ENCODE assay signal across 24 cellular contexts in genomic region chr9:98900725-98901124, GRCh38. TPM values are rescaled to one million over a fixed set of nuclear protein-coding genes. Genes with fewer than 3 reads are reported as not detected.
"Had no signal": no experiment of that assay in that cellular context is flagged by ENCODE, and none has a peak within 500 bp of the region (broad histone marks: within the 10 kb centered on the region; RNA-seq: fewer than 3 reads in every experiment).

No MANE protein-coding gene starts in this region.

- H3K4me1 ChIP-seq: left lung, lower lobe of right lung, right lobe of liver had no signal

- H3K4me3 Mint-ChIP-seq: activated CD4-positive, alpha-beta memory T cell treated with anti-CD3 and anti-CD28 coated beads, Interleukin-2, amount 10 ng/mL, durations not matched to agents 7 days and 5 days; activated CD4-positive, alpha-beta T cell treated with anti-CD3 and anti-CD28 coated beads, Interleukin-2, amount 10 ng/mL, durations not matched to agents 7 days and 5 days; activated T-cell treated with anti-CD3 and anti-CD28 coated beads, Interleukin-2, amount 50 U/mL, for 24 hours; activated T-helper 17 cell treated with anti-CD3 and anti-CD28 coated beads, Interleukin-2, amount 50 U/mL, for 72 hours; nephron; T-helper 17 cell; WTC11 had no signal

- H3K27ac ChIP-seq: left lung, lower lobe of right lung, right lobe of liver, tibial nerve had no signal

- H3K4me3 ChIP-seq: left lung, lower lobe of right lung, right lobe of liver, tibial nerve had no signal

- H3K27me3 Mint-ChIP-seq: progenitor cell of endocrine pancreas had no signal

- H3K9me3 Mint-ChIP-seq: activated CD4-positive, alpha-beta memory T cell treated with anti-CD3 and anti-CD28 coated beads, Interleukin-2, amount 10 ng/mL, durations not matched to agents 7 days and 5 days; activated CD4-positive, alpha-beta T cell treated with anti-CD3 and anti-CD28 coated beads, Interleukin-2, amount 10 ng/mL, durations not matched to agents 7 days and 5 days; activated T-helper 17 cell treated with anti-CD3 and anti-CD28 coated beads, Interleukin-2, amount 50 U/mL, for 72 hours had no signal

- H3K27ac Mint-ChIP-seq: activated CD4-positive, alpha-beta memory T cell treated with anti-CD3 and anti-CD28 coated beads, Interleukin-2, amount 10 ng/mL, durations not matched to agents 7 days and 5 days; activated CD4-positive, alpha-beta T cell treated with anti-CD3 and anti-CD28 coated beads, Interleukin-2, amount 10 ng/mL, durations not matched to agents 7 days and 5 days; activated T-cell treated with anti-CD3 and anti-CD28 coated beads, Interleukin-2, amount 50 U/mL, for 24 hours; activated T-helper 17 cell treated with anti-CD3 and anti-CD28 coated beads, Interleukin-2, amount 50 U/mL, for 72 hours; nephron; progenitor cell of endocrine pancreas; T-helper 17 cell; WTC11 had no signal

- ATAC-seq: activated T-helper 17 cell treated with anti-CD3 and anti-CD28 coated beads, Interleukin-2, amount 50 U/mL, for 72 hours; left lung; lower lobe of right lung; right lobe of liver; T-helper 17 cell; WTC11 had no signal

- H3K9me3 ChIP-seq: right lobe of liver had no signal

- H3K27me3 ChIP-seq: left lung, right lobe of liver, tibial nerve had no signal

- DNase-seq: activated CD4-positive, alpha-beta memory T cell treated with anti-CD3 and anti-CD28 coated beads, Interleukin-2, amount 10 ng/mL, durations not matched to agents 7 days and 5 days; activated CD4-positive, alpha-beta T cell treated with anti-CD3 and anti-CD28 coated beads for 1 hour; activated CD4-positive, alpha-beta T cell treated with anti-CD3 and anti-CD28 coated beads, Interleukin-2, amount 10 ng/mL, durations not matched to agents 7 days and 5 days; activated CD8-positive, alpha-beta memory T cell treated with anti-CD3 and anti-CD28 coated beads, Interleukin-2, amount 50 U/mL, for 48 hours; activated gamma-delta T cell treated with Interleukin-2 at 50 U/mL for 16 hours; activated naive CD4-positive, alpha-beta T cell treated with anti-CD3 and anti-CD28 coated beads, Interleukin-2, amount 50 U/mL, for 16 hours; activated T-cell treated with anti-CD3 and anti-CD28 coated beads, Interleukin-2, amount 50 U/mL, for 24 hours; amniotic stem cell; caudate nucleus; dermis blood vessel endothelial cell; effector CD8-positive, alpha-beta T cell; kidney glomerular epithelial cell; left lung; lower lobe of right lung; right lobe of liver; stimulated activated CD4-positive, alpha-beta T cell treated with anti-CD3 and anti-CD28 coated beads, Interleukin-2, amount 100 ng/mL, for 48 hours; stimulated activated naive CD4-positive, alpha-beta T cell treated with Interleukin-2 at 50 U/mL for 16 hours; T-helper 17 cell; T1000 had no signal

- H3K4me1 Mint-ChIP-seq: activated CD4-positive, alpha-beta memory T cell treated with anti-CD3 and anti-CD28 coated beads, Interleukin-2, amount 10 ng/mL, durations not matched to agents 7 days and 5 days; activated T-helper 17 cell treated with anti-CD3 and anti-CD28 coated beads, Interleukin-2, amount 50 U/mL, for 72 hours; WTC11 had no signal

- H3K36me3 ChIP-seq: left lung, lower lobe of right lung, right lobe of liver, tibial nerve had no signal

RNA-seq across cellular contexts. Expression of gene COL15A1, which starts 43.0 kb away (rescaled TPM):
- total RNA-seq: progenitor cell of endocrine pancreas, T-helper 17 cell had no signal
